ENCODE assay signal across 10 cellular contexts in the genomic region with DNA sequence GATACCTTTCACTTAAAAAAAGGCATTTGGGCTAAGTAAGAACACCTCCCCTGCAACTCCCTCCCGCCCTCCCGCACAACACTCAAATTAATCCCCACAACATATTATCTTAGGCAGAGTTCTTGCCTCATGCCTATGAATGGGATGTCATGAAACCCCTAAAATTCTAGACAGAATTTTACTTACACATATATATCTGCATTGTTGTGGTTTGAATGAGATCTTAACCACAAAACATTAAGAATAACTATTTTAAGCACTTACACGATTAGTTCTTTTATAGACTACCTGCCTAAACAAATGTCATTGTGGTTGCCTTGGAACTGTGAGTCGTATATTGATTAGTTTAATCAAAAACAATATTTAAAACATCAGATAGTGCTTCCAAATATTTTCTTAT. TPM values are rescaled to one million over a fixed set of nuclear protein-coding genes. Genes with fewer than 3 reads are reported as not detected.
A peak's percentile ranks its signal among the peaks of the same experiment; 100 is the strongest.
DNase-seq lines count a peak whose midpoint lies in the region; ATAC-seq and TF ChIP-seq lines count a peak whose summit lies in the region.
"Had no signal": no experiment of that assay in that cellular context is flagged by ENCODE, and none has a peak within 500 bp of the region (broad histone marks: within the 10 kb centered on the region; RNA-seq: fewer than 3 reads in every experiment).

No MANE protein-coding gene starts in this region.

- peaks cover 41% of the 10 kb centered on the region for H3K4me1 Mint-ChIP-seq in mesothelial cell of epicardium
- peaks cover 28% of the 10 kb centered on the region for H3K4me1 Mint-ChIP-seq in activated naive CD8-positive, alpha-beta T cell treated with anti-CD3 and anti-CD28 coated beads, Interleukin-2, amount 50 U/mL, for 24 hours

- H3K27me3 Mint-ChIP-seq in mesothelial cell of epicardium (ENCODE audit: low read depth): no peaks in the 10 kb centered on the region
- H3K27me3 Mint-ChIP-seq in activated naive CD8-positive, alpha-beta T cell treated with anti-CD3 and anti-CD28 coated beads, Interleukin-2, amount 50 U/mL, for 24 hours: peaks cover 9% of the 10 kb centered on the region

- H3K9me3 ChIP-seq in cardiac muscle cell (ENCODE audit: low read depth) (no peaks in the 10 kb centered on the region), upper lobe of left lung (no peaks in the 10 kb centered on the region)

- H3K9me3 Mint-ChIP-seq in mesothelial cell of epicardium: peaks cover 9% of the 10 kb centered on the region
- no peaks in the 10 kb centered on the region for H3K9me3 Mint-ChIP-seq in activated naive CD8-positive, alpha-beta T cell treated with anti-CD3 and anti-CD28 coated beads, Interleukin-2, amount 50 U/mL, for 24 hours
- H3K9me3 Mint-ChIP-seq: T-helper 2 cell treated with Interferon-gamma antibody and Interleukin-4, amounts not matched to agents 5 μg/mL and 100 μg/mL, for 36 hours had no signal

- H3K27ac Mint-ChIP-seq in mesothelial cell of epicardium: peak overlapping the region; percentile 68
- no peak overlapping the region for H3K27ac Mint-ChIP-seq in activated naive CD8-positive, alpha-beta T cell treated with anti-CD3 and anti-CD28 coated beads, Interleukin-2, amount 50 U/mL, for 24 hours
- H3K27ac Mint-ChIP-seq: T-helper 2 cell treated with Interferon-gamma antibody and Interleukin-4, amounts not matched to agents 5 μg/mL and 100 μg/mL, for 36 hours had no signal

- H3K36me3 ChIP-seq in cardiac muscle cell: no peaks in the 10 kb centered on the region
- no peaks in the 10 kb centered on the region for H3K36me3 ChIP-seq in upper lobe of left lung

- intact Hi-C loops in left ventricle myocardium superior (cut with micrococcal nuclease): no loop called here

- ATAC-seq in left ventricle myocardium superior: no peak
- ATAC-seq in upper lobe of left lung (ENCODE audit: low FRiP score in 2 of 2): no peak
- no peak for ATAC-seq in left lobe of liver
- no peak for ATAC-seq in activated naive CD8-positive, alpha-beta T cell treated with anti-CD3 and anti-CD28 coated beads, Interleukin-2, amount 50 U/mL, for 24 hours

- 54 to 58% methylated on average over 4 of the region's 4 CpGs for WGBS in upper lobe of left lung, 2 donors

- H3K4me3 ChIP-seq in cardiac muscle cell (peak overlapping the region; percentile 2), upper lobe of left lung (no peak overlapping the region)

- peaks cover 26% of the 10 kb centered on the region for H3K4me1 ChIP-seq in cardiac muscle cell (ENCODE audit: low read depth)
- H3K4me1 ChIP-seq in upper lobe of left lung: peaks cover 21 to 44% (median 34%) of the 10 kb centered on the region in 4 donors

- H3K36me3 Mint-ChIP-seq in mesothelial cell of epicardium: no peaks in the 10 kb centered on the region
- H3K36me3 Mint-ChIP-seq in activated naive CD8-positive, alpha-beta T cell treated with anti-CD3 and anti-CD28 coated beads, Interleukin-2, amount 50 U/mL, for 24 hours (ENCODE audit: low read depth): no peaks in the 10 kb centered on the region

- no peak for TF ChIP-seq EP300 in upper lobe of left lung (IDR thresholded peaks at IDR 0.05)

- H3K4me3 Mint-ChIP-seq in mesothelial cell of epicardium: no peak overlapping the region
- H3K4me3 Mint-ChIP-seq in activated naive CD8-positive, alpha-beta T cell treated with anti-CD3 and anti-CD28 coated beads, Interleukin-2, amount 50 U/mL, for 24 hours: no peak overlapping the region
- H3K4me3 Mint-ChIP-seq: T-helper 2 cell treated with Interferon-gamma antibody and Interleukin-4, amounts not matched to agents 5 μg/mL and 100 μg/mL, for 36 hours had no signal

- DNase-seq in cardiac muscle cell (ENCODE audit: low read depth in 1 of 2, low spot score in 1 of 2) (no peak), left ventricle myocardium superior (no peak), mesothelial cell of epicardium (ENCODE audit: low spot score in 2 of 2, unreplicated experiment in 2 of 2) (no peak), upper lobe of left lung (no peak), GF-D8 (lab: John Stamatoyannopoulos, UW) (no peak), left lobe of liver (ENCODE audit: low spot score) (no peak)
- DNase-seq in activated naive CD8-positive, alpha-beta T cell treated with anti-CD3 and anti-CD28 coated beads, Interleukin-2, amount 50 U/mL, for 24 hours: no peak
- DNase-seq: NCI-H187 treated with DMSO at 0.1 percent for 48 hours had no signal

- TF ChIP-seq POLR2A in upper lobe of left lung (IDR thresholded peaks at IDR 0.05): no peak

- TF ChIP-seq CTCF in cardiac muscle cell (IDR thresholded peaks at IDR 0.05; ENCODE audit: low read depth, low read length) (no peak), mesothelial cell of epicardium (IDR thresholded peaks at IDR 0.05; ENCODE audit: unreplicated experiment) (no peak), upper lobe of left lung (IDR thresholded peaks at IDR 0.05) (no peak)

- H3K27ac ChIP-seq in cardiac muscle cell: peak overlapping the region; percentile 75
- H3K27ac ChIP-seq in cingulate gyrus (ENCODE audit: low read depth, low read length): peak overlapping the region; percentile 29
- H3K27ac ChIP-seq in upper lobe of left lung: peak overlapping the region; percentile 71 to 84 (median 74)

- H3K27me3 ChIP-seq in cardiac muscle cell (no peaks in the 10 kb centered on the region), upper lobe of left lung (no peaks in the 10 kb centered on the region)

RNA-seq across cellular contexts. Expression of gene ITGB1, which starts 4.5 kb away (rescaled TPM):
- total RNA-seq in cardiac muscle cell (490 and 576 TPM in 2 replicates), left ventricle myocardium superior (551 TPM), mesothelial cell of epicardium (294 to 307 TPM (median 307 TPM) in 3 replicates), upper lobe of left lung (100 to 1,000 TPM in 5 of 6 donors, 10 to 100 TPM in 1; 94.3 to 492 (median 340) TPM), left lobe of liver (142 TPM)
- 321 and 326 TPM in 2 replicates for polyA plus RNA-seq in cardiac muscle cell
